In the genomic region with DNA sequence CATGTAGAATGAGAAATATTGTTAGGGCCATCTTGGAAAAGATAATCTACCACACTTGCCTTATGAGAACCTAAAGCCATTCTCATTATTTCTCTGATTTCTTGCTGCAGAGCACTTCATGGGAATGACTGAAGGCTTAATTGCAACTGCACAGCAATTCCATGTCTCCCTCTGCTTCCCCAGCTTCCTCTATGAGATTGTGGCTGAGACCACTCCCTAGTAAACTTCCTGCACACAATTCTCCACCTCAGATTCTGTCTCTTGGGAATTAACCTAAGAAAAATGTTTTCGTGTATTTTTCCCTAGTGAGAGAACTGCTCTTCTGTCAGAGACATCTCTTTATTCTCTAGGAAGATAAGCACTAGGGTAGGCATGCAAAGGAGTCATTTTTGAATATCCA, we compare ENCODE assay signal across 9 cellular contexts. TPM values are rescaled to one million over a fixed set of nuclear protein-coding genes. Genes with fewer than 3 reads are reported as not detected.
"Had no signal": no experiment of that assay in that cellular context is flagged by ENCODE, and none has a peak within 500 bp of the region (broad histone marks: within the 10 kb centered on the region; RNA-seq: fewer than 3 reads in every experiment).

No MANE protein-coding gene starts in this region.

- DNase-seq: H9, HCEC 1CT, IMR-90 had no signal

- ATAC-seq: K562 had no signal

- H3K4me3 ChIP-seq: GM23338, K562 had no signal

- H3K9me3 Mint-ChIP-seq: GM23338, H9 had no signal

- H3K4me2 ChIP-seq: GM23338 had no signal

- H3K27ac Mint-ChIP-seq: GM23338, H9 had no signal

- H3K4me3 Mint-ChIP-seq: GM23338, H9 had no signal

- H2AFZ ChIP-seq: GM23338 had no signal

- FAIRE-seq: H1, H54, HTR-8/SVneo, K562 had no signal

RNA-seq across cellular contexts. Expression of a gene that starts 55.6 kb away (rescaled TPM):
- total RNA-seq: HT-29 had no signal
- polyA plus RNA-seq: K562 had no signal
